Comparison of ENCODE assay signal across 31 cellular contexts in the genomic region with DNA sequence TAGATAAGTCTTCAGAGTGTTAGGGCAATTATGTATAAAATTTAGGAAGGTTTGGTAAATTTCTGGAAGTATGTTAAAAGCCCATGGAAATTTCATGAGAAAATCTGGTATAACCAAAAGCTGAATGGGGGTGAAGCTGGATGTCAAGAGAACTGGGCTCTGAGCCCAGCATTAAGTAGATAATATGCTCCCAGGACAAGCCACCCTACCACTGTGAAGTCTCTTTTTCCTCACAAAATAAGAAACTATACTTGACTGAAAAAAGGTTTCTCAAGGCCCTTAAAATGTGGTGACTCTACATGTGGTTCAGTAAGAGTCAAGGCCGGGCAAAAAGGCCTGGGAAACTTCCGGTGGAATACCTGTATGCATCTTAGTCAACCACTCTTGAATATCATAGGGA.
"Had no signal": no experiment of that assay in that cellular context is flagged by ENCODE, and none has a peak within 500 bp of the region (broad histone marks: within the 10 kb centered on the region; RNA-seq: fewer than 3 reads in every experiment).

No MANE protein-coding gene starts in this region.

- H3K9me3 ChIP-seq: esophagus squamous epithelium, heart right ventricle, mucosa of descending colon, neutrophil, pancreas, right lobe of liver, stomach, testis, tibial nerve, upper lobe of left lung had no signal

- H3K27me3 ChIP-seq: esophagus squamous epithelium, heart right ventricle, neutrophil, pancreas, right lobe of liver, stomach, testis, tibial nerve, upper lobe of left lung had no signal

- H3K4me1 ChIP-seq: esophagus squamous epithelium, pancreas, right lobe of liver, stomach, upper lobe of left lung had no signal

- H3K4me3 Mint-ChIP-seq: effector memory CD8-positive, alpha-beta T cell; immature natural killer cell; mesothelial cell of epicardium; naive B cell; natural killer cell treated with Interleukin-12 subunit alpha and Interleukin-12 subunit beta and Interleukin-15 and Interleukin-18, amount 100 ng/mL, for 72 hours; neural crest cell had no signal

- H3K27ac Mint-ChIP-seq: effector memory CD8-positive, alpha-beta T cell; immature natural killer cell; mesothelial cell of epicardium; natural killer cell treated with Interleukin-12 subunit alpha and Interleukin-12 subunit beta and Interleukin-15 and Interleukin-18, amount 100 ng/mL, for 72 hours had no signal

- ATAC-seq: effector memory CD8-positive, alpha-beta T cell; mucosa of descending colon; natural killer cell treated with Interleukin-12 subunit alpha and Interleukin-12 subunit beta and Interleukin-15 and Interleukin-18, amount 100 ng/mL, for 72 hours; pancreas; right lobe of liver had no signal

- H3K27ac ChIP-seq: esophagus squamous epithelium, neutrophil, pancreas, right lobe of liver, stomach, testis, upper lobe of left lung had no signal

- H3K4me3 ChIP-seq: esophagus squamous epithelium, heart right ventricle, mucosa of descending colon, pancreas, right lobe of liver, stomach, testis, tibial nerve, upper lobe of left lung had no signal

- H3K36me3 ChIP-seq: esophagus squamous epithelium, neutrophil, pancreas, right lobe of liver, stomach, tibial nerve, upper lobe of left lung had no signal

- H3K27me3 Mint-ChIP-seq: naive B cell had no signal

- H3K9me3 Mint-ChIP-seq: effector memory CD8-positive, alpha-beta T cell; immature natural killer cell; mesothelial cell of epicardium; natural killer cell treated with Interleukin-12 subunit alpha and Interleukin-12 subunit beta and Interleukin-15 and Interleukin-18, amount 100 ng/mL, for 72 hours; neural crest cell had no signal

- DNase-seq: cortex of kidney; effector memory CD8-positive, alpha-beta T cell; erythroblast; esophagus squamous epithelium; foreskin melanocyte; glutamatergic neuron; heart right ventricle; hippocampal formation; immature natural killer cell; islet precursor cell; kidney glomerular epithelial cell; mesenchymal stem cell; mucosa of descending colon; naive B cell; pancreas; retina; right lobe of liver; small intestine; stimulated activated CD4-positive, alpha-beta T cell treated with anti-CD3 and anti-CD28 coated beads, Interleukin-1b, Interleukin-23, amount 100 ng/mL, for 48 hours; stimulated activated CD4-positive, alpha-beta T cell treated with anti-CD3 and anti-CD28 coated beads, Interleukin-4, amount 100 ng/mL, for 1 hour; stimulated activated CD8-positive, alpha-beta memory T cell treated with anti-CD3 and anti-CD28 coated beads, Interleukin-4, amount 100 ng/mL, for 48 hours; stimulated activated naive CD4-positive, alpha-beta T cell treated with Interleukin-2 at 50 U/mL for 16 hours; stomach; substantia nigra; testis; upper lobe of left lung had no signal

- H3K4me1 Mint-ChIP-seq: immature natural killer cell, mesothelial cell of epicardium had no signal

- H3K36me3 Mint-ChIP-seq: immature natural killer cell; mesothelial cell of epicardium; natural killer cell treated with Interleukin-12 subunit alpha and Interleukin-12 subunit beta and Interleukin-15 and Interleukin-18, amount 100 ng/mL, for 72 hours had no signal
